ENCODE assay signal across 8 cellular contexts in the genomic region with DNA sequence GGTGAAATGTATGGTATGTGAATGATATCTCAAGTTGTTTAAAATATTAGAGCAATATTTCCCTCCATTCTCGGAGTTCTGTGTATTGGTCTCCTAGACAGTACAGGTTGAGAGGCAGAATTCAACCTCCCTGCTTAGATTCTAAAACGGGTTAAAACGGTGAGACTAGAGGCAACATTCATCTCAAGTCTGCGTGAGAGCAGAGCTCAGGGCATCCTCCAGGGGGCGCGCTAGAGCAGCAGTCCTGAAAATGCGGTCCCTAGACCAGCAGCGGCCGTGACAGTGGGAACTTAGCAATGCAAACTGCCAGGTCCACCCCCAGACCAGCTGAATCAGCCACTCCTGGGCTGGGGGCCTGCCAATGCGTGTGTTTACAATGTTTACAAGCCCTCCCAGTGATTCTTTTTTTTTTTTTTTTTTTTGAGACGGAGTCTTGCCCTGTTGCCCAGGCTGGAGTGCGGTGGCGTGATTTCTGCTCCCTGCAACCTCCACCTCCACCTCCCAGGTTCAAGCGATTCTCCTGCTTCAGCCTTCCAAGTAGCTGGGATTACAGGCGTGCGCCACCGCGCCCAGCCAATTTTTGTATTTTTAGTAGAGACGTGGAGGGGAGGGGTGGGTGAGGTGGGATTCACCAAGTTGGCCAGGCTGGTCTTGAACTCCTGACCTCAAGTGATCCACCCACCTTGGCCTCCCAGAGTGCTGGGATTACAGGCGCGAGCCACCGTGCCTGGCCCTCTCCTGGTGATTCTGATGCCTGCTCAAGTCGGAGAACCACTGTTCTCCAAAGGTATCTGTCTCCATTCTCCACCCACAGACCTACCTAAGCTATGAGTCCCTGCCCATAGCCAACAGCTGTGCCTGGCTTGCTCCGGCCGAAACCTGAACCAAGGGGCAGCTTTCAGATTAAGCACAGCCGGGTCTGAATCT. TPM values are rescaled to one million over a fixed set of nuclear protein-coding genes. Genes with fewer than 3 reads are reported as not detected.
DNase-seq lines count a peak whose midpoint lies in the region; ATAC-seq and TF ChIP-seq lines count a peak whose summit lies in the region.

No MANE protein-coding gene starts in this region.

- H3K4me3 ChIP-seq in fibroblast of the aortic adventitia (ENCODE audit: low read depth, low read length) (no peak overlapping the region), neutrophil (ENCODE audit: low read depth in 1 of 2, low read length in 1 of 2) (no peak overlapping the region), testis (no peak overlapping the region)

- ATAC-seq in HG03521 (IDR thresholded peaks at IDR 0.05; ENCODE audit: unreplicated experiment) (peak; percentile 50), HG02759 (IDR thresholded peaks at IDR 0.05; ENCODE audit: unreplicated experiment) (no peak)
- peak; percentile 93 for ATAC-seq in activated T-helper 17 cell treated with anti-CD3 and anti-CD28 coated beads, Interleukin-2, amount 50 U/mL, for 72 hours (replicated peaks)

- peaks cover 8% of the 10 kb centered on the region for H3K36me3 Mint-ChIP-seq in activated T-helper 17 cell treated with anti-CD3 and anti-CD28 coated beads, Interleukin-2, amount 50 U/mL, for 72 hours (ENCODE audit: low read depth)

- TF ChIP-seq POLR2A in testis (IDR thresholded peaks at IDR 0.05) = no peak

- peak; percentile 90 for DNase-seq in GM03348 (ENCODE audit: low spot score)
- peak; percentile 76 for DNase-seq in RPMI8226
- peak; percentile 76 for DNase-seq in fibroblast of the aortic adventitia (ENCODE audit: low read depth)
- peak; percentile 85 for DNase-seq in testis

- H3K36me3 ChIP-seq in neutrophil (peaks cover 12% of the 10 kb centered on the region), testis (ENCODE audit: low read depth, missing control alignments) (no peaks in the 10 kb centered on the region)

- H3K4me3 Mint-ChIP-seq in activated T-helper 17 cell treated with anti-CD3 and anti-CD28 coated beads, Interleukin-2, amount 50 U/mL, for 72 hours = no peak overlapping the region

- H3K27me3 Mint-ChIP-seq in activated T-helper 17 cell treated with anti-CD3 and anti-CD28 coated beads, Interleukin-2, amount 50 U/mL, for 72 hours = no peaks in the 10 kb centered on the region

- WGBS in testis, 2 donors = 57 to 60% methylated on average over 26 of the region's 26 CpGs

- H3K27me3 ChIP-seq in neutrophil (no peaks in the 10 kb centered on the region), testis (no peaks in the 10 kb centered on the region)

- TF ChIP-seq CTCF in fibroblast of the aortic adventitia (IDR thresholded peaks at IDR 0.05; ENCODE audit: insufficient read depth, low read length) (peak; percentile 93), neutrophil (IDR thresholded peaks at IDR 0.05) (peak; percentile 94), testis (IDR thresholded peaks at IDR 0.05) (peak; percentile 75 to 83 (median 82))

- peaks cover 5% of the 10 kb centered on the region for H3K4me1 Mint-ChIP-seq in activated T-helper 17 cell treated with anti-CD3 and anti-CD28 coated beads, Interleukin-2, amount 50 U/mL, for 72 hours

- H3K27ac ChIP-seq in neutrophil (no peak overlapping the region), testis (no peak overlapping the region)

- H3K9me3 ChIP-seq in neutrophil = no peaks in the 10 kb centered on the region
- H3K9me3 ChIP-seq in testis = no peaks in the 10 kb centered on the region

- H3K9me3 Mint-ChIP-seq in activated T-helper 17 cell treated with anti-CD3 and anti-CD28 coated beads, Interleukin-2, amount 50 U/mL, for 72 hours = no peaks in the 10 kb centered on the region

- H3K27ac Mint-ChIP-seq in activated T-helper 17 cell treated with anti-CD3 and anti-CD28 coated beads, Interleukin-2, amount 50 U/mL, for 72 hours = no peak overlapping the region

- peaks cover 0 to 4% of the 10 kb centered on the region in 2 experiments for H3K4me1 ChIP-seq in neutrophil (ENCODE audit: control insufficient read depth in 1 of 2, insufficient read depth in 1 of 2, low read depth in 1 of 2, low read length in 1 of 2)
- peaks cover 6% of the 10 kb centered on the region for H3K4me1 ChIP-seq in testis

- intact Hi-C loops in testis (cut with DNase I; ENCODE audit: low total_unique reads) = no loop called here

RNA-seq across cellular contexts. Expression of a gene that starts 24.2 kb away (rescaled TPM):
- total RNA-seq in activated T-helper 17 cell treated with anti-CD3 and anti-CD28 coated beads, Interleukin-2, amount 50 U/mL, for 72 hours = 10 to 100 TPM; 52.3 to 65.5 TPM
- total RNA-seq in fibroblast of the aortic adventitia (ENCODE audit: low replicate concordance) (33.8 and 50.5 TPM in 2 replicates), testis (100 to 1,000 TPM; 113 to 129 TPM)
- 75.1 TPM for polyA plus RNA-seq in testis (ENCODE audit: insufficient read depth, low read depth, low replicate concordance)

RNA-seq across cellular contexts. Expression of a gene that starts 27.3 kb away (rescaled TPM):
- total RNA-seq in activated T-helper 17 cell treated with anti-CD3 and anti-CD28 coated beads, Interleukin-2, amount 50 U/mL, for 72 hours = 100 to 1,000 TPM in 1 of 2 donors, 10 to 100 TPM in 1; 93.4 to 127 TPM
- 61.7 and 93.2 TPM in 2 replicates for total RNA-seq in fibroblast of the aortic adventitia (ENCODE audit: low replicate concordance)
- 100 to 1,000 TPM; 101 to 108 TPM for total RNA-seq in testis
- 53.6 TPM for polyA plus RNA-seq in testis (ENCODE audit: insufficient read depth, low read depth, low replicate concordance)

RNA-seq across cellular contexts. Expression of a gene that starts 54.7 kb away (rescaled TPM):
- total RNA-seq in activated T-helper 17 cell treated with anti-CD3 and anti-CD28 coated beads, Interleukin-2, amount 50 U/mL, for 72 hours = 100 to 1,000 TPM; 250 to 505 TPM
- 63.0 and 134 TPM in 2 replicates for total RNA-seq in fibroblast of the aortic adventitia (ENCODE audit: low replicate concordance)
- 100 to 1,000 TPM in 1 of 2 donors, 10 to 100 TPM in 1; 61.9 to 124 TPM for total RNA-seq in testis
- 56.9 TPM for polyA plus RNA-seq in testis (ENCODE audit: insufficient read depth, low read depth, low replicate concordance)
